1 cellular context compared by ENCODE assay signal in the genomic region with DNA sequence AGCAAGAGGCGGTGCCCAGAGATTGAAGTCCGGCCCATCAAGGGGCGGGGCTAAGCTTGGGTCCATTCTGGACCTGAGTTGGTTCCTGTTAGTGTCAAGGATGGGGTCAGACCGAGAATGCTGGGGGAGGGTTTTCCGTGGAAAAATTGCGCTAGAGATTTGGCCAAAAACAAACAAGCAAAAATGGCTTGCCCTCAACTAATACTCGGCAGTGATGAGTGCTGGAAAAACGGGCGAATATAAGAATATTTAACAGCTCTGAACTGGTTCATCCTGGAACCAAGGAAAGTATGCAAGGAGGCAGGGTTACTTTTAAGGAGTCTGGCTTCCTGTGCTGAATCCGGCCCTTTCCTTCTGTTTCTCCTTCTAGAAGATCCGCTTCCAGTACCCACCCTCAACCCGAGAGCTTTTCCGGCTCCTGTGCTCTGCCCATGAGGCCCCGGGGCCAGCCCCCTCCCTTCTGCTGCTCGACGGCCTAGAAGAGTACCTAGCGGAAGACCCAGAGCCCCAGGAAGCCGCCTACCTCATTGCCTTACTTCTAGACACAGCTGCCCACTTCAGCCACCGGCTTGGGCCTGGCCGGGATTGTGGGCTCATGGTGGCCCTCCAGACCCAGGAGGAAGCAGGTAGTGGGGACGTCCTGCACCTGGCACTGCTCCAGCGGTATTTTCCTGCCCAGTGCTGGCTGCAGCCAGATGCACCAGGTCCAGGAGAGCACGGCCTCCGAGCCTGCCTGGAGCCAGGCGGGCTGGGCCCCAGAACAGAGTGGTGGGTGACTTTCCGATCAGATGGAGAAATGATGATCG.
TF ChIP-seq lines count a peak whose summit lies in the region.

No MANE protein-coding gene starts in this region.

TF ChIP-seq in K562, 482 proteins besides CTCF, POLR2A, EP300 and RAD21:
- TF ChIP-seq, protein P1, sequence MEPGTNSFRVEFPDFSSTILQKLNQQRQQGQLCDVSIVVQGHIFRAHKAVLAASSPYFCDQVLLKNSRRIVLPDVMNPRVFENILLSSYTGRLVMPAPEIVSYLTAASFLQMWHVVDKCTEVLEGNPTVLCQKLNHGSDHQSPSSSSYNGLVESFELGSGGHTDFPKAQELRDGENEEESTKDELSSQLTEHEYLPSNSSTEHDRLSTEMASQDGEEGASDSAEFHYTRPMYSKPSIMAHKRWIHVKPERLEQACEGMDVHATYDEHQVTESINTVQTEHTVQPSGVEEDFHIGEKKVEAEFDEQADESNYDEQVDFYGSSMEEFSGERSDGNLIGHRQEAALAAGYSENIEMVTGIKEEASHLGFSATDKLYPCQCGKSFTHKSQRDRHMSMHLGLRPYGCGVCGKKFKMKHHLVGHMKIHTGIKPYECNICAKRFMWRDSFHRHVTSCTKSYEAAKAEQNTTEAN (CRISPR knock-in tag; IDR thresholded peaks at IDR 0.05): no peak
- TF ChIP-seq ZNF75A (CRISPR knock-in tag; IDR thresholded peaks at IDR 0.05): peak; percentile 35; the same call in 1 of the 2 replicates
- no peak for TF ChIP-seq BCOR (IDR thresholded peaks at IDR 0.05)
- peak in 1 of 2 experiments; percentile 42; a peak in 1 of 4 replicates for TF ChIP-seq FOXA3 (CRISPR knock-in tag; conservative IDR thresholded peaks at IDR 0.05 in 1 of 2, IDR thresholded peaks at IDR 0.05 in 1 of 2)
- TF ChIP-seq ZNF239 (CRISPR knock-in tag; IDR thresholded peaks at IDR 0.05): no peak
- TF ChIP-seq ZC3H8 (IDR thresholded peaks at IDR 0.05): no peak
- TF ChIP-seq, protein P2, sequence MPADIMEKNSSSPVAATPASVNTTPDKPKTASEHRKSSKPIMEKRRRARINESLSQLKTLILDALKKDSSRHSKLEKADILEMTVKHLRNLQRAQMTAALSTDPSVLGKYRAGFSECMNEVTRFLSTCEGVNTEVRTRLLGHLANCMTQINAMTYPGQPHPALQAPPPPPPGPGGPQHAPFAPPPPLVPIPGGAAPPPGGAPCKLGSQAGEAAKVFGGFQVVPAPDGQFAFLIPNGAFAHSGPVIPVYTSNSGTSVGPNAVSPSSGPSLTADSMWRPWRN (IDR thresholded peaks at IDR 0.05; ENCODE audit: low read depth): peak; percentile 22; the same call in 1 of the 2 replicates
- TF ChIP-seq NRF1 (conservative IDR thresholded peaks at IDR 0.05 in 1 of 2, IDR thresholded peaks at IDR 0.05 in 1 of 2): peak; percentile 4 to 65
- TF ChIP-seq, protein P3, sequence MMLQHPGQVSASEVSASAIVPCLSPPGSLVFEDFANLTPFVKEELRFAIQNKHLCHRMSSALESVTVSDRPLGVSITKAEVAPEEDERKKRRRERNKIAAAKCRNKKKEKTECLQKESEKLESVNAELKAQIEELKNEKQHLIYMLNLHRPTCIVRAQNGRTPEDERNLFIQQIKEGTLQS (IDR thresholded peaks at IDR 0.05): no peak
- TF ChIP-seq, protein P3 (CRISPR knock-in tag; conservative IDR thresholded peaks at IDR 0.05): no peak
- peak; percentile 89 for TF ChIP-seq POLR2H (tag; IDR thresholded peaks at IDR 0.05; ENCODE audit: low read depth)
- no peak for TF ChIP-seq NR4A1 (CRISPR knock-in tag; IDR thresholded peaks at IDR 0.05)
- 0 out of 2 replicates have a peak, but pooled peaks have one; percentile 40 for TF ChIP-seq NR4A1 (tag; IDR thresholded peaks at IDR 0.05)
- TF ChIP-seq MAZ (CRISPR knock-in tag; conservative IDR thresholded peaks at IDR 0.05 in 1 of 2, IDR thresholded peaks at IDR 0.05 in 1 of 2): peak in 1 of 2 experiments; percentile 63; a peak in 1 of 4 replicates
- TF ChIP-seq, protein P4, sequence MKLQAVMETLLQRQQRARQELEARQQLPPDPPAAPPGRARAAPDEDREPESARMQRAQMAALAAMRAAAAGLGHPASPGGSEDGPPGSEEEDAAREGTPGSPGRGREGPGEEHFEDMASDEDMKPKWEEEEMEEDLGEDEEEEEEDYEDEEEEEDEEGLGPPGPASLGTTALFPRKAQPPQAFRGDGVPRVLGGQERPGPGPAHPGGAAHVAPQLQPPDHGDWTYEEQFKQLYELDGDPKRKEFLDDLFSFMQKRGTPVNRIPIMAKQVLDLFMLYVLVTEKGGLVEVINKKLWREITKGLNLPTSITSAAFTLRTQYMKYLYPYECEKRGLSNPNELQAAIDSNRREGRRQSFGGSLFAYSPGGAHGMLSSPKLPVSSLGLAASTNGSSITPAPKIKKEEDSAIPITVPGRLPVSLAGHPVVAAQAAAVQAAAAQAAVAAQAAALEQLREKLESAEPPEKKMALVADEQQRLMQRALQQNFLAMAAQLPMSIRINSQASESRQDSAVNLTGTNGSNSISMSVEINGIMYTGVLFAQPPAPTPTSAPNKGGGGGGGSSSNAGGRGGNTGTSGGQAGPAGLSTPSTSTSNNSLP (IDR thresholded peaks at IDR 0.05; ENCODE audit: borderline replicate concordance, low read depth, low read length): 0 out of 2 replicates have a peak, but pooled peaks have one; percentile 5
- TF ChIP-seq, protein P5, sequence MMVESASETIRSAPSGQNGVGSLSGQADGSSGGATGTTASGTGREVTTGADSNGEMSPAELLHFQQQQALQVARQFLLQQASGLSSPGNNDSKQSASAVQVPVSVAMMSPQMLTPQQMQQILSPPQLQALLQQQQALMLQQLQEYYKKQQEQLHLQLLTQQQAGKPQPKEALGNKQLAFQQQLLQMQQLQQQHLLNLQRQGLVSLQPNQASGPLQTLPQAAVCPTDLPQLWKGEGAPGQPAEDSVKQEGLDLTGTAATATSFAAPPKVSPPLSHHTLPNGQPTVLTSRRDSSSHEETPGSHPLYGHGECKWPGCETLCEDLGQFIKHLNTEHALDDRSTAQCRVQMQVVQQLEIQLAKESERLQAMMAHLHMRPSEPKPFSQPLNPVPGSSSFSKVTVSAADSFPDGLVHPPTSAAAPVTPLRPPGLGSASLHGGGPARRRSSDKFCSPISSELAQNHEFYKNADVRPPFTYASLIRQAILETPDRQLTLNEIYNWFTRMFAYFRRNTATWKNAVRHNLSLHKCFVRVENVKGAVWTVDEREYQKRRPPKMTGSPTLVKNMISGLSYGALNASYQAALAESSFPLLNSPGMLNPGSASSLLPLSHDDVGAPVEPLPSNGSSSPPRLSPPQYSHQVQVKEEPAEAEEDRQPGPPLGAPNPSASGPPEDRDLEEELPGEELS (CRISPR knock-in tag; IDR thresholded peaks at IDR 0.05; ENCODE audit: borderline replicate concordance): 0 out of 2 replicates have a peak, but pooled peaks have one; percentile 12
- TF ChIP-seq CEBPG (CRISPR knock-in tag; IDR thresholded peaks at IDR 0.05): no peak
- 0 out of 4 replicates have a peak, but pooled peaks of 1 of the 2 experiments have one; percentile 13 for TF ChIP-seq CEBPG (tag; conservative IDR thresholded peaks at IDR 0.05 in 1 of 2, IDR thresholded peaks at IDR 0.05 in 1 of 2)
- no peak for TF ChIP-seq PRMT5 (CRISPR knock-in tag; IDR thresholded peaks at IDR 0.05)
- peak; percentile 25; the same call in 1 of the 2 replicates for TF ChIP-seq RBFOX2 (IDR thresholded peaks at IDR 0.05; ENCODE audit: low read depth, low read length)
- TF ChIP-seq NFIC (IDR thresholded peaks at IDR 0.05): peak; percentile 77
- TF ChIP-seq POLR2G (IDR thresholded peaks at IDR 0.05; ENCODE audit: low read depth, low read length): peak; percentile 66
- no peak for TF ChIP-seq DDX20 (tag; IDR thresholded peaks at IDR 0.05; ENCODE audit: low read depth)
- TF ChIP-seq, protein P6, sequence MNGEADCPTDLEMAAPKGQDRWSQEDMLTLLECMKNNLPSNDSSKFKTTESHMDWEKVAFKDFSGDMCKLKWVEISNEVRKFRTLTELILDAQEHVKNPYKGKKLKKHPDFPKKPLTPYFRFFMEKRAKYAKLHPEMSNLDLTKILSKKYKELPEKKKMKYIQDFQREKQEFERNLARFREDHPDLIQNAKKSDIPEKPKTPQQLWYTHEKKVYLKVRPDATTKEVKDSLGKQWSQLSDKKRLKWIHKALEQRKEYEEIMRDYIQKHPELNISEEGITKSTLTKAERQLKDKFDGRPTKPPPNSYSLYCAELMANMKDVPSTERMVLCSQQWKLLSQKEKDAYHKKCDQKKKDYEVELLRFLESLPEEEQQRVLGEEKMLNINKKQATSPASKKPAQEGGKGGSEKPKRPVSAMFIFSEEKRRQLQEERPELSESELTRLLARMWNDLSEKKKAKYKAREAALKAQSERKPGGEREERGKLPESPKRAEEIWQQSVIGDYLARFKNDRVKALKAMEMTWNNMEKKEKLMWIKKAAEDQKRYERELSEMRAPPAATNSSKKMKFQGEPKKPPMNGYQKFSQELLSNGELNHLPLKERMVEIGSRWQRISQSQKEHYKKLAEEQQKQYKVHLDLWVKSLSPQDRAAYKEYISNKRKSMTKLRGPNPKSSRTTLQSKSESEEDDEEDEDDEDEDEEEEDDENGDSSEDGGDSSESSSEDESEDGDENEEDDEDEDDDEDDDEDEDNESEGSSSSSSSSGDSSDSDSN (IDR thresholded peaks at IDR 0.05; ENCODE audit: borderline replicate concordance in 1 of 2, low read depth in 2 of 2, low read length in 2 of 2): 0 out of 4 replicates have a peak, but pooled peaks of 1 of the 2 experiments have one; percentile 36
- TF ChIP-seq ERF (CRISPR knock-in tag; IDR thresholded peaks at IDR 0.05): peak; percentile 12; the same call in 1 of the 2 replicates
- peak; percentile 18; the same call in 1 of the 2 replicates for TF ChIP-seq SMAD4 (CRISPR knock-in tag; conservative IDR thresholded peaks at IDR 0.05)
- no peak for TF ChIP-seq XRCC3 (IDR thresholded peaks at IDR 0.05)
- peak; percentile 23; the same call in 1 of the 2 replicates for TF ChIP-seq ELF1 (tag; IDR thresholded peaks at IDR 0.05)
- peak; percentile 43; the same call in 1 of the 2 replicates for TF ChIP-seq ZBTB7A (IDR thresholded peaks at IDR 0.05; ENCODE audit: borderline replicate concordance, control insufficient read depth, low read depth, low read length)
- TF ChIP-seq, protein P7, sequence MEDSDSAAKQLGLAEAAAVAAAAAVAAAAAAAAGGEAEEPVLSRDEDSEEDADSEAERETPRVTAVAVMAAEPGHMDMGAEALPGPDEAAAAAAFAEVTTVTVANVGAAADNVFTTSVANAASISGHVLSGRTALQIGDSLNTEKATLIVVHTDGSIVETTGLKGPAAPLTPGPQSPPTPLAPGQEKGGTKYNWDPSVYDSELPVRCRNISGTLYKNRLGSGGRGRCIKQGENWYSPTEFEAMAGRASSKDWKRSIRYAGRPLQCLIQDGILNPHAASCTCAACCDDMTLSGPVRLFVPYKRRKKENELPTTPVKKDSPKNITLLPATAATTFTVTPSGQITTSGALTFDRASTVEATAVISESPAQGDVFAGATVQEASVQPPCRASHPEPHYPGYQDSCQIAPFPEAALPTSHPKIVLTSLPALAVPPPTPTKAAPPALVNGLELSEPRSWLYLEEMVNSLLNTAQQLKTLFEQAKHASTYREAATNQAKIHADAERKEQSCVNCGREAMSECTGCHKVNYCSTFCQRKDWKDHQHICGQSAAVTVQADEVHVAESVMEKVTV (CRISPR knock-in tag; IDR thresholded peaks at IDR 0.05): 0 out of 2 replicates have a peak, but pooled peaks have one; percentile 8
- TF ChIP-seq TBP (optimal IDR thresholded peaks at IDR 0.05; ENCODE audit: low read depth, low read length): no peak
- TF ChIP-seq PHF20 (IDR thresholded peaks at IDR 0.05; ENCODE audit: partially characterized antibody): peak; percentile 17
- 0 out of 2 replicates have a peak, but pooled peaks have one; percentile 52 for TF ChIP-seq ZBTB17 (CRISPR knock-in tag; IDR thresholded peaks at IDR 0.05)
TF ChIP-seq in K562: peak in this region for 21.
